ENCODE assay signal across 1 cellular context in the genomic region with DNA sequence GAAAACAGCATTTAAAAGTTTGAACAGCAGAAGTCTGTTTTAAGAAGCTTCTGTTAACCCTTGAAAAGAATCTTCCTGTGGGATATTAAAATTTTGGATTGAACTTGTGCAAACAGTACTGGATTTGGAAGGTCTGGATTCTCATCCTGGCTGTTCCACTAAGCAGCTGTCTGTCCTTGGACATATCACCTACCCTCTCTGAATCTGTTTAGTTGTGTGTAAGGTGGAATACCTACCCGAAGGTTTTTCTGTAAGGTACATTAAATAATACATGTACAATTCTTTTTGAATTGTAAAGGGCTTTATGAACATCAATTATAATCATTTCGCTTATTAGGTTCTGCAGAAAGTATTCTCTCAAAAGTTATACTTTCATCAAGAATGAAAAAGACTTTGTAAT.
TF ChIP-seq lines count a peak whose summit lies in the region.

No MANE protein-coding gene starts in this region.

TF ChIP-seq in GM12878, 131 proteins besides CTCF, POLR2A, EP300 and RAD21:
- TF ChIP-seq, protein P1, sequence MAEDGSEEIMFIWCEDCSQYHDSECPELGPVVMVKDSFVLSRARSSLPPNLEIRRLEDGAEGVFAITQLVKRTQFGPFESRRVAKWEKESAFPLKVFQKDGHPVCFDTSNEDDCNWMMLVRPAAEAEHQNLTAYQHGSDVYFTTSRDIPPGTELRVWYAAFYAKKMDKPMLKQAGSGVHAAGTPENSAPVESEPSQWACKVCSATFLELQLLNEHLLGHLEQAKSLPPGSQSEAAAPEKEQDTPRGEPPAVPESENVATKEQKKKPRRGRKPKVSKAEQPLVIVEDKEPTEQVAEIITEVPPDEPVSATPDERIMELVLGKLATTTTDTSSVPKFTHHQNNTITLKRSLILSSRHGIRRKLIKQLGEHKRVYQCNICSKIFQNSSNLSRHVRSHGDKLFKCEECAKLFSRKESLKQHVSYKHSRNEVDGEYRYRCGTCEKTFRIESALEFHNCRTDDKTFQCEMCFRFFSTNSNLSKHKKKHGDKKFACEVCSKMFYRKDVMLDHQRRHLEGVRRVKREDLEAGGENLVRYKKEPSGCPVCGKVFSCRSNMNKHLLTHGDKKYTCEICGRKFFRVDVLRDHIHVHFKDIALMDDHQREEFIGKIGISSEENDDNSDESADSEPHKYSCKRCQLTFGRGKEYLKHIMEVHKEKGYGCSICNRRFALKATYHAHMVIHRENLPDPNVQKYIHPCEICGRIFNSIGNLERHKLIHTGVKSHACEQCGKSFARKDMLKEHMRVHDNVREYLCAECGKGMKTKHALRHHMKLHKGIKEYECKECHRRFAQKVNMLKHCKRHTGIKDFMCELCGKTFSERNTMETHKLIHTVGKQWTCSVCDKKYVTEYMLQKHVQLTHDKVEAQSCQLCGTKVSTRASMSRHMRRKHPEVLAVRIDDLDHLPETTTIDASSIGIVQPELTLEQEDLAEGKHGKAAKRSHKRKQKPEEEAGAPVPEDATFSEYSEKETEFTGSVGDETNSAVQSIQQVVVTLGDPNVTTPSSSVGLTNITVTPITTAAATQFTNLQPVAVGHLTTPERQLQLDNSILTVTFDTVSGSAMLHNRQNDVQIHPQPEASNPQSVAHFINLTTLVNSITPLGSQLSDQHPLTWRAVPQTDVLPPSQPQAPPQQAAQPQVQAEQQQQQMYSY (CRISPR knock-in tag; IDR thresholded peaks at IDR 0.05): no peak
- no peak for TF ChIP-seq MTA3 (IDR thresholded peaks at IDR 0.05; ENCODE audit: borderline replicate concordance, low read length)
- TF ChIP-seq TARDBP (IDR thresholded peaks at IDR 0.05; ENCODE audit: borderline replicate concordance): no peak
- no peak for TF ChIP-seq BCL3 (IDR thresholded peaks at IDR 0.05; ENCODE audit: borderline replicate concordance, insufficient read depth, low read depth, low read length, poor library complexity, severe bottlenecking)
- TF ChIP-seq RUNX3 (IDR thresholded peaks at IDR 0.05; ENCODE audit: low read length): no peak
